In genomic region chr19:50790898-50791562, GRCh38 we compare ENCODE assay signal across 19 cellular contexts. TPM values are rescaled to one million over a fixed set of nuclear protein-coding genes. Genes with fewer than 3 reads are reported as not detected.
DNase-seq lines count a peak whose midpoint lies in the region; ATAC-seq, FAIRE-seq and TF ChIP-seq lines count a peak whose summit lies in the region.
"Had no signal": no experiment of that assay in that cellular context is flagged by ENCODE, and none has a peak within 500 bp of the region (broad histone marks: within the 10 kb centered on the region; RNA-seq: fewer than 3 reads in every experiment).

No MANE protein-coding gene starts in this region.

- H3K9me3 Mint-ChIP-seq in endothelial cell (ENCODE audit: unreplicated experiment) (peaks cover 6% of the 10 kb centered on the region), type B pancreatic cell (no peaks in the 10 kb centered on the region)

- H3K27me3 ChIP-seq in HepG2 (ENCODE audit: control insufficient read depth in 1 of 2, insufficient read depth in 2 of 2, low read length in 2 of 2) (no peaks in the 10 kb centered on the region; a peak in 1 of 5 replicates), right lobe of liver (no peaks in the 10 kb centered on the region)
- H3K27me3 ChIP-seq: BLaER1 had no signal

- H3K4me2 ChIP-seq in HepG2 (ENCODE audit: low read depth, low read length): peak overlapping the region; percentile 56
- H3K4me2 ChIP-seq: BLaER1 had no signal

- H3K4me1 ChIP-seq in HepG2 (ENCODE audit: insufficient read depth, low read length) (peaks cover 16% of the 10 kb centered on the region), right lobe of liver (no peaks in the 10 kb centered on the region), HEK293 (ENCODE audit: control insufficient read depth, insufficient read depth, low read length) (peaks cover 4% of the 10 kb centered on the region; the same call in 1 of the 2 replicates)

- DNase-seq in HepG2 (ENCODE audit: low spot score): no peak
- DNase-seq in right lobe of liver: no peak
- DNase-seq in endothelial cell (ENCODE audit: low spot score): no peak
- DNase-seq in type B pancreatic cell (ENCODE audit: extremely low spot score, unreplicated experiment): no peak
- DNase-seq in GF-D8 (lab: John Stamatoyannopoulos, UW): no peak
- no peak for DNase-seq in NCI-H2171 treated with DMSO at 0.1 percent for 48 hours (lab: John Stamatoyannopoulos, UW)
- DNase-seq: GOT3; Kasumi-1; NCI-H1417; NCI-H2029; NCI-H226; NCI-H526; NK-92 treated with Interleukin-12 subunit alpha and Interleukin-12 subunit beta, amount 100 ng/mL, for 24 hours; OCI-M1 had no signal

- CTCF ChIA-PET in HepG2 (lab: Yijun Ruan, JAX; ENCODE audit: low intra/inter-chr PET ratio, low total read pairs): no interaction called here
- CTCF ChIA-PET in HEK293 (lab: Yijun Ruan, JAX): interaction anchor here (9.4 kb wide), 1 partner anchor 130 kb away, joined by 79 read pairs; no protein-coding TSS in a partner anchor

- H3K9me3 ChIP-seq in HepG2 (ENCODE audit: low read length): no peaks in the 10 kb centered on the region
- no peaks in the 10 kb centered on the region for H3K9me3 ChIP-seq in right lobe of liver
- no peaks in the 10 kb centered on the region for H3K9me3 ChIP-seq in HEK293 (ENCODE audit: control insufficient read depth, insufficient read depth, low read depth, low read length)
- H3K9me3 ChIP-seq: BLaER1 had no signal

- TF ChIP-seq POLR2A in HepG2 (IDR thresholded peaks at IDR 0.05; ENCODE audit: insufficient read depth in 1 of 2, low read depth in 2 of 2, low read length in 2 of 2): no peak; a peak in 2 of 4 replicates
- no peak for TF ChIP-seq POLR2A in right lobe of liver (IDR thresholded peaks at IDR 0.05)

- TF ChIP-seq RAD21 in HepG2 (CRISPR knock-in tag; IDR thresholded peaks at IDR 0.05): no peak

- peak overlapping the region; percentile 39 for H3K27ac Mint-ChIP-seq in endothelial cell (ENCODE audit: unreplicated experiment)
- peak overlapping the region; percentile 47 for H3K27ac Mint-ChIP-seq in type B pancreatic cell

- peaks cover 7% of the 10 kb centered on the region for H4K20me1 ChIP-seq in HepG2 (ENCODE audit: insufficient read depth, low read length)

- H3K36me3 Mint-ChIP-seq in endothelial cell (ENCODE audit: low read depth, unreplicated experiment) (peaks cover 7% of the 10 kb centered on the region), type B pancreatic cell (no peaks in the 10 kb centered on the region)

- no peaks in the 10 kb centered on the region for H3K79me2 ChIP-seq in HepG2 (ENCODE audit: insufficient read depth, low read length)

- TF ChIP-seq CTCF in HepG2 (CRISPR knock-in tag; IDR thresholded peaks at IDR 0.05) (no peak), right lobe of liver (IDR thresholded peaks at IDR 0.05) (no peak), HEK293 (tag by site-specific recombination; IDR thresholded peaks at IDR 0.05) (no peak), endothelial cell (IDR thresholded peaks at IDR 0.05; ENCODE audit: unreplicated experiment) (no peak), type B pancreatic cell (conservative IDR thresholded peaks at IDR 0.05) (no peak)

- ATAC-seq in HepG2 (no peak; the same call in 2 of the 3 replicates), right lobe of liver (no peak), HG02885 (IDR thresholded peaks at IDR 0.05; ENCODE audit: poor library complexity, unreplicated experiment) (no peak)

- H3K27me3 Mint-ChIP-seq in endothelial cell (ENCODE audit: unreplicated experiment) (peaks cover 13% of the 10 kb centered on the region), type B pancreatic cell (no peaks in the 10 kb centered on the region)

- no peak overlapping the region for H2AFZ ChIP-seq in HepG2 (ENCODE audit: low read length)

- H3K9ac ChIP-seq in HepG2 (ENCODE audit: insufficient read depth, low read depth, low read length): no peak overlapping the region; the same call in 1 of the 2 replicates
- H3K9ac ChIP-seq: BLaER1 had no signal

- TF ChIP-seq EP300 in HepG2 (IDR thresholded peaks at IDR 0.05; ENCODE audit: low read depth in 2 of 2, low read length in 2 of 2): no peak
- no peak for TF ChIP-seq EP300 in HepG2 (CRISPR knock-in tag; IDR thresholded peaks at IDR 0.05; ENCODE audit: borderline replicate concordance)

- H3K36me3 ChIP-seq in HepG2 (replicated peaks in 1 of 2; ENCODE audit: control insufficient read depth in 1 of 2, insufficient read depth in 2 of 2, low read length in 2 of 2) (no peaks in the 10 kb centered on the region), right lobe of liver (no peaks in the 10 kb centered on the region), HEK293 (ENCODE audit: control insufficient read depth in 2 of 2, insufficient read depth in 1 of 2, low read length in 2 of 2) (peaks cover 0 to 10% of the 10 kb centered on the region in 2 experiments; a peak in 1 of 3 replicates)

- H3K4me3 ChIP-seq in HepG2 (replicated peaks in 1 of 3; ENCODE audit: insufficient read depth in 1 of 3, low read depth in 2 of 3, low read length in 3 of 3) (peak overlapping the region in 1 of 3 experiments; percentile 40; a peak in 1 of 6 replicates), right lobe of liver (no peak overlapping the region), HEK293 (ENCODE audit: low read depth, low read length) (no peak overlapping the region)
- H3K4me3 ChIP-seq: BLaER1 had no signal

- no peak for FAIRE-seq in HepG2 (lab: Jason Lieb, UNC)
- FAIRE-seq: G401.6 had no signal

- no peak overlapping the region for H3K27ac ChIP-seq in HepG2 (ENCODE audit: extremely low read length, insufficient read depth, low read length)
- H3K27ac ChIP-seq in right lobe of liver: no peak overlapping the region
- H3K27ac ChIP-seq in HEK293 (ENCODE audit: extremely low read depth, low read depth, low read length): no peak overlapping the region
- H3K27ac ChIP-seq: BLaER1 had no signal

- intact Hi-C loops in HepG2 (cut with micrococcal nuclease; ENCODE audit: unreplicated experiment): no loop called here
- intact Hi-C loops in right lobe of liver (cut with DNase I): no loop called here

- H3K4me1 Mint-ChIP-seq in endothelial cell (ENCODE audit: unreplicated experiment): no peaks in the 10 kb centered on the region
- H3K4me1 Mint-ChIP-seq in type B pancreatic cell (ENCODE audit: unreplicated experiment): no peaks in the 10 kb centered on the region

- POLR2A ChIA-PET in HepG2 (lab: Yijun Ruan, JAX) (interaction anchor here (1.6 kb wide), 1 partner anchor 14 kb away, joined by 7 read pairs; no protein-coding TSS in a partner anchor), HEK293 (lab: Yijun Ruan, JAX) (interaction anchor here (0.5 to 7.9 kb wide), 2 partner anchors 12 to 334 kb away, joined by 4 to 85 read pairs; no protein-coding TSS in a partner anchor)

- H3K4me3 Mint-ChIP-seq in endothelial cell (ENCODE audit: unreplicated experiment) (peak overlapping the region; percentile 57), type B pancreatic cell (peak overlapping the region; percentile 26)

- in situ Hi-C loops in HepG2 (cut with HindIII; ENCODE audit: extremely low pct_ligation_motif_present, low pct_unique_long_range_greater_than_20kb): loop anchor here (25.0 kb wide), 1 partner anchor 429 kb away; the partner anchor contains the start of gene NAPSA

- WGBS in HepG2 (ENCODE audit: low lambda C conversion rate): 41% methylated on average over 7 of the region's 8 CpGs
- 54% methylated on average over 6 of the region's 8 CpGs for WGBS in right lobe of liver (ENCODE audit: insufficient coverage, low coverage, low lambda C conversion rate, missing lambda C conversion rate)

- BruUV-seq in HepG2 (replicated peaks; lab: Mats Ljungman, UMichigan): no TSS peak

RNA-seq across cellular contexts. Expression of gene ACP4, which starts 0.8 kb away (rescaled TPM):
- total RNA-seq in HepG2 (2016; rRNA removed; fragmentation: Illumina TruSeq; extraction: Trizol) (not detected in 2 replicates), right lobe of liver (under 1 TPM in 1 of 6 experiments, not detected in 5; 0.37 TPM), endothelial cell (ENCODE audit: unreplicated experiment) (not detected), type B pancreatic cell (ENCODE audit: low replicate concordance) (not detected in 2 replicates)
- not detected in 2 replicates for total RNA-seq in HepG2 (2016; cell fraction: cytosol; rRNA removed; fragmentation: Illumina TruSeq; extraction: Trizol; ENCODE audit: low read depth)
- not detected in 2 replicates for total RNA-seq in HepG2 (2016; cell fraction: insoluble cytoplasmic fraction; rRNA removed; fragmentation: Illumina TruSeq; extraction: Trizol)
- total RNA-seq in HepG2 (2016; cell fraction: membrane; rRNA removed; fragmentation: Illumina TruSeq; extraction: Trizol): not detected in 2 replicates
- not detected in 2 replicates for total RNA-seq in HepG2 (2016; cell fraction: nucleus; rRNA removed; fragmentation: Illumina TruSeq; extraction: Trizol)
- polyA plus RNA-seq in HepG2 (2011; rRNA removed): 0.08 TPM in 1 of 2 replicates, not detected in the other
- not detected in 2 replicates for polyA plus RNA-seq in HepG2 (2011; cell fraction: cytosol; rRNA removed)
- 0.11 TPM in 1 of 2 replicates, not detected in the other for polyA plus RNA-seq in HepG2 (2011; cell fraction: nucleus; rRNA removed)
- polyA plus RNA-seq in HepG2 (2012): not detected in 2 replicates
- not detected in 2 replicates for polyA plus RNA-seq in HepG2 (2016; cell fraction: cytosol; fragmentation: Illumina TruSeq; extraction: Trizol; ENCODE audit: low read depth)
- not detected in 2 replicates for polyA plus RNA-seq in HepG2 (2016; cell fraction: insoluble cytoplasmic fraction; fragmentation: Illumina TruSeq; extraction: Trizol; ENCODE audit: low read depth)
- not detected in 2 replicates for polyA plus RNA-seq in HepG2 (2016; cell fraction: membrane; fragmentation: Illumina TruSeq; extraction: Trizol; ENCODE audit: low read depth)
- not detected in 2 replicates for polyA plus RNA-seq in HepG2 (2016; cell fraction: nucleus; fragmentation: Illumina TruSeq; extraction: Trizol; ENCODE audit: insufficient read depth, low read depth)
- not detected in 2 replicates for polyA minus RNA-seq in HepG2 (2011; rRNA and poly(A)+ RNA removed; ENCODE audit: low replicate concordance)
- not detected in 2 replicates for polyA minus RNA-seq in HepG2 (2011; cell fraction: cytosol; rRNA and poly(A)+ RNA removed)
- not detected in 2 replicates for polyA minus RNA-seq in HepG2 (2011; cell fraction: nucleus; rRNA and poly(A)+ RNA removed)
- total RNA-seq: SK-MEL-5 had no signal

RNA-seq across cellular contexts. Expression of gene GPR32, which starts 20.8 kb away (rescaled TPM):
- total RNA-seq in HepG2 (2016; rRNA removed; fragmentation: Illumina TruSeq; extraction: Trizol) (not detected in 2 replicates), right lobe of liver (not detected), endothelial cell (ENCODE audit: unreplicated experiment) (not detected), type B pancreatic cell (ENCODE audit: low replicate concordance) (not detected in 2 replicates)
- not detected in 2 replicates for total RNA-seq in HepG2 (2016; cell fraction: cytosol; rRNA removed; fragmentation: Illumina TruSeq; extraction: Trizol; ENCODE audit: low read depth)
- not detected in 2 replicates for total RNA-seq in HepG2 (2016; cell fraction: insoluble cytoplasmic fraction; rRNA removed; fragmentation: Illumina TruSeq; extraction: Trizol)
- not detected in 2 replicates for total RNA-seq in HepG2 (2016; cell fraction: membrane; rRNA removed; fragmentation: Illumina TruSeq; extraction: Trizol)
- total RNA-seq in HepG2 (2016; cell fraction: nucleus; rRNA removed; fragmentation: Illumina TruSeq; extraction: Trizol): not detected in 2 replicates
- polyA plus RNA-seq in HepG2 (2011; rRNA removed): not detected in 2 replicates
- not detected in 2 replicates for polyA plus RNA-seq in HepG2 (2011; cell fraction: cytosol; rRNA removed)
- polyA plus RNA-seq in HepG2 (2011; cell fraction: nucleus; rRNA removed): not detected in 2 replicates
- polyA plus RNA-seq in HepG2 (2012): not detected in 2 replicates
- polyA plus RNA-seq in HepG2 (2016; cell fraction: cytosol; fragmentation: Illumina TruSeq; extraction: Trizol; ENCODE audit: low read depth): not detected in 2 replicates
- not detected in 2 replicates for polyA plus RNA-seq in HepG2 (2016; cell fraction: insoluble cytoplasmic fraction; fragmentation: Illumina TruSeq; extraction: Trizol; ENCODE audit: low read depth)
- polyA plus RNA-seq in HepG2 (2016; cell fraction: membrane; fragmentation: Illumina TruSeq; extraction: Trizol; ENCODE audit: low read depth): not detected in 2 replicates
- not detected in 2 replicates for polyA plus RNA-seq in HepG2 (2016; cell fraction: nucleus; fragmentation: Illumina TruSeq; extraction: Trizol; ENCODE audit: insufficient read depth, low read depth)
- 0.16 TPM in 1 of 2 replicates, not detected in the other for polyA minus RNA-seq in HepG2 (2011; rRNA and poly(A)+ RNA removed; ENCODE audit: low replicate concordance)
- polyA minus RNA-seq in HepG2 (2011; cell fraction: cytosol; rRNA and poly(A)+ RNA removed): not detected in 2 replicates
- polyA minus RNA-seq in HepG2 (2011; cell fraction: nucleus; rRNA and poly(A)+ RNA removed): not detected in 2 replicates
- total RNA-seq: SK-MEL-5 had no signal

RNA-seq across cellular contexts. Expression of gene KLK1, which starts 32.6 kb away (rescaled TPM):
- not detected in 2 replicates for total RNA-seq in HepG2 (2016; rRNA removed; fragmentation: Illumina TruSeq; extraction: Trizol)
- total RNA-seq in HepG2 (2016; cell fraction: cytosol; rRNA removed; fragmentation: Illumina TruSeq; extraction: Trizol; ENCODE audit: low read depth): not detected in 2 replicates
- not detected in 2 replicates for total RNA-seq in HepG2 (2016; cell fraction: insoluble cytoplasmic fraction; rRNA removed; fragmentation: Illumina TruSeq; extraction: Trizol)
- total RNA-seq in HepG2 (2016; cell fraction: membrane; rRNA removed; fragmentation: Illumina TruSeq; extraction: Trizol): not detected in 2 replicates
- not detected in 2 replicates for total RNA-seq in HepG2 (2016; cell fraction: nucleus; rRNA removed; fragmentation: Illumina TruSeq; extraction: Trizol)
- not detected in 2 replicates for polyA plus RNA-seq in HepG2 (2011; rRNA removed)
- polyA plus RNA-seq in HepG2 (2011; cell fraction: cytosol; rRNA removed): not detected in 2 replicates
- polyA plus RNA-seq in HepG2 (2011; cell fraction: nucleus; rRNA removed): not detected in 2 replicates
- polyA plus RNA-seq in HepG2 (2012): not detected in 2 replicates
- not detected in 2 replicates for polyA plus RNA-seq in HepG2 (2016; cell fraction: cytosol; fragmentation: Illumina TruSeq; extraction: Trizol; ENCODE audit: low read depth)
- not detected in 2 replicates for polyA plus RNA-seq in HepG2 (2016; cell fraction: insoluble cytoplasmic fraction; fragmentation: Illumina TruSeq; extraction: Trizol; ENCODE audit: low read depth)
- polyA plus RNA-seq in HepG2 (2016; cell fraction: membrane; fragmentation: Illumina TruSeq; extraction: Trizol; ENCODE audit: low read depth): not detected in 2 replicates
- not detected in 2 replicates for polyA plus RNA-seq in HepG2 (2016; cell fraction: nucleus; fragmentation: Illumina TruSeq; extraction: Trizol; ENCODE audit: insufficient read depth, low read depth)
- polyA minus RNA-seq in HepG2 (2011; rRNA and poly(A)+ RNA removed; ENCODE audit: low replicate concordance): 0.72 TPM in 1 of 2 replicates, not detected in the other
- polyA minus RNA-seq in HepG2 (2011; cell fraction: cytosol; rRNA and poly(A)+ RNA removed): not detected in 2 replicates
- not detected in 2 replicates for polyA minus RNA-seq in HepG2 (2011; cell fraction: nucleus; rRNA and poly(A)+ RNA removed)
- not detected for total RNA-seq in right lobe of liver
- 2.7 TPM for total RNA-seq in endothelial cell (ENCODE audit: unreplicated experiment)
- 1.5 and 2.9 TPM in 2 replicates for total RNA-seq in type B pancreatic cell (ENCODE audit: low replicate concordance)
- total RNA-seq: SK-MEL-5 had no signal

RNA-seq across cellular contexts. Expression of gene KLK15, which starts 42.3 kb away (rescaled TPM):
- total RNA-seq in HepG2 (2016; rRNA removed; fragmentation: Illumina TruSeq; extraction: Trizol) (not detected in 2 replicates), right lobe of liver (not detected), endothelial cell (ENCODE audit: unreplicated experiment) (not detected), type B pancreatic cell (ENCODE audit: low replicate concordance) (0.26 TPM in 1 of 2 replicates, not detected in the other)
- not detected in 2 replicates for total RNA-seq in HepG2 (2016; cell fraction: cytosol; rRNA removed; fragmentation: Illumina TruSeq; extraction: Trizol; ENCODE audit: low read depth)
- not detected in 2 replicates for total RNA-seq in HepG2 (2016; cell fraction: insoluble cytoplasmic fraction; rRNA removed; fragmentation: Illumina TruSeq; extraction: Trizol)
- total RNA-seq in HepG2 (2016; cell fraction: membrane; rRNA removed; fragmentation: Illumina TruSeq; extraction: Trizol): not detected in 2 replicates
- total RNA-seq in HepG2 (2016; cell fraction: nucleus; rRNA removed; fragmentation: Illumina TruSeq; extraction: Trizol): not detected in 2 replicates
- polyA plus RNA-seq in HepG2 (2011; rRNA removed): not detected in 2 replicates
- not detected in 2 replicates for polyA plus RNA-seq in HepG2 (2011; cell fraction: cytosol; rRNA removed)
- polyA plus RNA-seq in HepG2 (2011; cell fraction: nucleus; rRNA removed): not detected in 2 replicates
- polyA plus RNA-seq in HepG2 (2012): not detected in 2 replicates
- not detected in 2 replicates for polyA plus RNA-seq in HepG2 (2016; cell fraction: cytosol; fragmentation: Illumina TruSeq; extraction: Trizol; ENCODE audit: low read depth)
- polyA plus RNA-seq in HepG2 (2016; cell fraction: insoluble cytoplasmic fraction; fragmentation: Illumina TruSeq; extraction: Trizol; ENCODE audit: low read depth): not detected in 2 replicates
- polyA plus RNA-seq in HepG2 (2016; cell fraction: membrane; fragmentation: Illumina TruSeq; extraction: Trizol; ENCODE audit: low read depth): not detected in 2 replicates
- not detected in 2 replicates for polyA plus RNA-seq in HepG2 (2016; cell fraction: nucleus; fragmentation: Illumina TruSeq; extraction: Trizol; ENCODE audit: insufficient read depth, low read depth)
- not detected in 2 replicates for polyA minus RNA-seq in HepG2 (2011; rRNA and poly(A)+ RNA removed; ENCODE audit: low replicate concordance)
- not detected in 2 replicates for polyA minus RNA-seq in HepG2 (2011; cell fraction: cytosol; rRNA and poly(A)+ RNA removed)
- polyA minus RNA-seq in HepG2 (2011; cell fraction: nucleus; rRNA and poly(A)+ RNA removed): not detected in 2 replicates
- total RNA-seq: SK-MEL-5 had no signal

Comparison
In these comparisons a context has a peak if more than half of its experiments do, and no peak if none do; other contexts are left out.
1. Of the 63 proteins assayed by ChIP-seq in both HepG2 and HEK293: peak only in HepG2: none; only in HEK293: ZBTB21, ZBTB7A, ZNF580 and ZNF639; in both: none; in neither: 59.